Comparison of ENCODE assay signal across 13 cellular contexts in genomic region chr7:37410305-37411209, GRCh38. TPM values are rescaled to one million over a fixed set of nuclear protein-coding genes. Genes with fewer than 3 reads are reported as not detected.
DNase-seq lines count a peak whose midpoint lies in the region; ATAC-seq and TF ChIP-seq lines count a peak whose summit lies in the region.
"Had no signal": no experiment of that assay in that cellular context is flagged by ENCODE, and none has a peak within 500 bp of the region (broad histone marks: within the 10 kb centered on the region; RNA-seq: fewer than 3 reads in every experiment).

No MANE protein-coding gene starts in this region.

- TF ChIP-seq POLR2A in NB4 (IDR thresholded peaks at IDR 0.05; ENCODE audit: extremely low read depth, insufficient read length), result no peak
- TF ChIP-seq POLR2A in spleen (IDR thresholded peaks at IDR 0.05), result no peak

- H3K4me1 ChIP-seq in spleen, result peaks cover 44 to 80% (median 60%) of the 10 kb centered on the region in 6 donors

- H3K27me3 ChIP-seq in spleen (replicated peaks in 1 of 7), result no peaks in the 10 kb centered on the region
- H3K27me3 ChIP-seq: MG63 had no signal

- peak; percentile 55 to 73 for ATAC-seq in activated T-cell treated with anti-CD3 and anti-CD28 coated beads, Interleukin-2, amount 50 U/mL, for 72 hours (replicated peaks in 1 of 2)
- no peak for ATAC-seq in GM18517 (IDR thresholded peaks at IDR 0.05; ENCODE audit: unreplicated experiment)

- H3K4me3 Mint-ChIP-seq in activated T-cell treated with anti-CD3 and anti-CD28 coated beads, Interleukin-2, amount 50 U/mL, for 72 hours, result peak overlapping the region; percentile 88 to 98
- H3K4me3 Mint-ChIP-seq in activated naive CD8-positive, alpha-beta T cell, result peak overlapping the region; percentile 48

- intact Hi-C loops in spleen (cut with DNase I; ENCODE audit: low total_unique reads), result no loop called here

- H3K27ac Mint-ChIP-seq in activated T-cell treated with anti-CD3 and anti-CD28 coated beads, Interleukin-2, amount 50 U/mL, for 72 hours, result peak overlapping the region; percentile 98
- peak overlapping the region; percentile 97 for H3K27ac Mint-ChIP-seq in activated naive CD8-positive, alpha-beta T cell

- peaks cover 0 to 8% (median 0%) of the 10 kb centered on the region in 8 donors for H3K9me3 ChIP-seq in spleen
- H3K9me3 ChIP-seq: MG63 had no signal

- H3K36me3 Mint-ChIP-seq in activated T-cell treated with anti-CD3 and anti-CD28 coated beads, Interleukin-2, amount 50 U/mL, for 72 hours (ENCODE audit: insufficient read depth in 2 of 2), result peaks cover 8 to 9% of the 10 kb centered on the region in 2 donors
- peaks cover 16% of the 10 kb centered on the region for H3K36me3 Mint-ChIP-seq in activated naive CD8-positive, alpha-beta T cell

- no peaks in the 10 kb centered on the region for H3K27me3 Mint-ChIP-seq in activated T-cell treated with anti-CD3 and anti-CD28 coated beads, Interleukin-2, amount 50 U/mL, for 72 hours (ENCODE audit: low read depth)
- no peaks in the 10 kb centered on the region for H3K27me3 Mint-ChIP-seq in activated naive CD8-positive, alpha-beta T cell

- DNase-seq in activated T-cell treated with anti-CD3 and anti-CD28 coated beads, Interleukin-2, amount 50 U/mL, for 72 hours, result peak; percentile 23 to 28
- no peak for DNase-seq in activated T-cell treated with anti-CD3 and anti-CD28 coated beads, Interleukin-2, amount 50 U/mL, for 48 hours
- DNase-seq in NB4 (ENCODE audit: low read depth) (peak; percentile 29), spleen (no peak), 8988T (no peak), HCEC 1CT (no peak)
- DNase-seq: immature natural killer cell, MG63, NCI-H345 had no signal

- 2 to 23% (median 10%) methylated on average over 1 of the region's 1 CpG for WGBS in spleen, 5 donors

- H3K36me3 ChIP-seq in spleen, result peaks cover 0 to 6% (median 0%) of the 10 kb centered on the region in 6 donors
- H3K36me3 ChIP-seq: MG63 had no signal

- no peak for TF ChIP-seq CTCF in NB4 (IDR thresholded peaks at IDR 0.05; ENCODE audit: low read depth, low read length)
- TF ChIP-seq CTCF in spleen (IDR thresholded peaks at IDR 0.05 in 8 of 11, conservative IDR thresholded peaks at IDR 0.05 in 3 of 11), result no peak

- H3K4me3 ChIP-seq in NB4 (ENCODE audit: low read depth, low read length), result no peak overlapping the region
- H3K4me3 ChIP-seq in spleen, result no peak overlapping the region
- H3K4me3 ChIP-seq: MG63 had no signal

- H3K9me3 Mint-ChIP-seq in activated T-cell treated with anti-CD3 and anti-CD28 coated beads, Interleukin-2, amount 50 U/mL, for 72 hours, result peaks cover 3 to 5% of the 10 kb centered on the region in 2 donors
- peaks cover 3% of the 10 kb centered on the region for H3K9me3 Mint-ChIP-seq in activated naive CD8-positive, alpha-beta T cell (ENCODE audit: low read depth)
- H3K9me3 Mint-ChIP-seq: immature natural killer cell had no signal

- peak overlapping the region; percentile 9 to 85 (median 67) for H3K27ac ChIP-seq in spleen
- H3K27ac ChIP-seq: RWPE1, VCaP had no signal

- peaks cover 85% of the 10 kb centered on the region for H3K4me1 Mint-ChIP-seq in activated T-cell treated with anti-CD3 and anti-CD28 coated beads, Interleukin-2, amount 50 U/mL, for 72 hours (ENCODE audit: low read depth)
- peaks cover 79% of the 10 kb centered on the region for H3K4me1 Mint-ChIP-seq in activated naive CD8-positive, alpha-beta T cell (ENCODE audit: low read depth)

RNA-seq across cellular contexts. Expression of gene ELMO1, which starts 38.1 kb away (rescaled TPM):
- total RNA-seq in activated T-cell treated with anti-CD3 and anti-CD28 coated beads, Interleukin-2, amount 50 U/mL, for 72 hours, result 100 to 1,000 TPM in 1 of 2 donors, 10 to 100 TPM in 1; 97.2 to 113 TPM
- 100 to 1,000 TPM; 137 to 494 (median 229) TPM for total RNA-seq in spleen
- polyA plus RNA-seq in spleen, result 10 to 100 TPM; 26.0 to 39.4 (median 26.5) TPM

Comparison
In these comparisons a context has a peak if more than half of its experiments do, and no peak if none do; other contexts are left out.
1. DNase-seq: peak in activated T-cell treated with anti-CD3 and anti-CD28 coated beads, Interleukin-2, amount 50 U/mL, for 72 hours (2 of 2) and NB4 (single experiment); none in activated T-cell treated with anti-CD3 and anti-CD28 coated beads, Interleukin-2, amount 50 U/mL, for 48 hours (0 of 2), spleen (single experiment), 8988T (single experiment) and HCEC 1CT (single experiment).